34 cellular contexts compared by ENCODE assay signal in the genomic region with DNA sequence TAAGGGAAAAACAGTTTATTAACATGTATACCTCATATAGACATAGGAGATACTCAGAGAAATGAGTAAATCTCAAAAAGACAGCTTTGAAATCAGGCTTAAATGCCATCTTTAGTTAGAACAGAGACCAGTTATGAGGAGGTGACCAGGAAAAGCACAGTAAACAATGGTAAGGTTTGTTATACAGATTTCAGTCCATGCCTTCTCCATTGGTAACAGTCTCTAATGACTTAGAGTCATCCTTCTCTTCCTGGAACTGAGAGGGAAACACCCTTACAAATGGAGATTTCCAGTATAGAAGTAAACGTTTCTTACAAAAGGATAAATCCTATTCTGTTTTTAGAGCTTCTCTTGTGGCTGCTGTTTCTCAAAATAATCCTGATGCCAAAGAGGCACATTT.
"Had no signal": no experiment of that assay in that cellular context is flagged by ENCODE, and none has a peak within 500 bp of the region (broad histone marks: within the 10 kb centered on the region; RNA-seq: fewer than 3 reads in every experiment).

No MANE protein-coding gene starts in this region.

- H3K4me3 ChIP-seq: MG63 had no signal

- H3K27me3 ChIP-seq: MG63 had no signal

- DNase-seq: Karpas-422, Kasumi-1, MG63, MM.1S, MV-4-11, NCI-H1048, NCI-H1092, NCI-H1092 treated with DMSO at 0.1 percent for 48 hours, NCI-H1105, NCI-H1105 treated with DMSO at 0.1 percent for 48 hours, NCI-H1417, NCI-H1417 treated with DMSO at 0.1 percent for 48 hours, NCI-H1436, NCI-H1436 treated with DMSO at 0.1 percent for 48 hours, NCI-H146, NCI-H1694, NCI-H1694 treated with DMSO at 0.1 percent for 48 hours, NCI-H187, NCI-H1930, NCI-H2029, NCI-H2029 treated with DMSO at 0.1 percent for 48 hours, NCI-H2081, NCI-H2081 treated with DMSO at 0.1 percent for 48 hours, NCI-H2107, NCI-H2171, NCI-H2171 treated with DMSO at 0.1 percent for 48 hours, NCI-H226, NCI-H345, NCI-H446, NCI-H446 treated with DMSO at 0.1 percent for 48 hours, NCI-H510A, NCI-H510A treated with DMSO at 0.1 percent for 48 hours, NCI-H524, NCI-H524 treated with DMSO at 0.1 percent for 48 hours had no signal

- H3K36me3 ChIP-seq: MG63 had no signal
